ENCODE assay signal across 13 cellular contexts in genomic region chr18:48767090-48767670, GRCh38.
DNase-seq lines count a peak whose midpoint lies in the region; ATAC-seq and TF ChIP-seq lines count a peak whose summit lies in the region.
"Had no signal": no experiment of that assay in that cellular context is flagged by ENCODE, and none has a peak within 500 bp of the region (broad histone marks: within the 10 kb centered on the region; RNA-seq: fewer than 3 reads in every experiment).

No MANE protein-coding gene starts in this region.

- H3K27me3 ChIP-seq in cardiac muscle cell: no peaks in the 10 kb centered on the region
- H3K27me3 ChIP-seq in ovary: no peaks in the 10 kb centered on the region
- H3K27me3 ChIP-seq in suprapubic skin: no peaks in the 10 kb centered on the region

- TF ChIP-seq EP300 in ovary (IDR thresholded peaks at IDR 0.05) (no peak), suprapubic skin (IDR thresholded peaks at IDR 0.05) (no peak)

- TF ChIP-seq CTCF in cardiac muscle cell (IDR thresholded peaks at IDR 0.05; ENCODE audit: low read depth, low read length): no peak
- no peak for TF ChIP-seq CTCF in retinal pigment epithelial cell (conservative IDR thresholded peaks at IDR 0.05; ENCODE audit: low read depth, low read length)
- TF ChIP-seq CTCF in ovary (IDR thresholded peaks at IDR 0.05): no peak
- no peak for TF ChIP-seq CTCF in suprapubic skin (IDR thresholded peaks at IDR 0.05)

- H3K4me1 ChIP-seq in cardiac muscle cell (ENCODE audit: low read depth): peaks cover 11% of the 10 kb centered on the region
- H3K4me1 ChIP-seq in ovary (ENCODE audit: insufficient read depth): peaks cover 3% of the 10 kb centered on the region
- H3K4me1 ChIP-seq in suprapubic skin: peaks cover 11% of the 10 kb centered on the region

- H3K9me3 ChIP-seq in cardiac muscle cell (ENCODE audit: low read depth) (no peaks in the 10 kb centered on the region), ovary (no peaks in the 10 kb centered on the region), suprapubic skin (no peaks in the 10 kb centered on the region)
- H3K9me3 ChIP-seq: HAP-1 had no signal

- TF ChIP-seq POLR2A in ovary (IDR thresholded peaks at IDR 0.05) (no peak), suprapubic skin (IDR thresholded peaks at IDR 0.05) (no peak)

- ATAC-seq in GM18519 (IDR thresholded peaks at IDR 0.05; ENCODE audit: low FRiP score, unreplicated experiment): peak; percentile 35
- ATAC-seq: sciatic nerve had no signal

- intact Hi-C loops in ovary (cut with DNase I): no loop called here

- no peaks in the 10 kb centered on the region for H3K36me3 ChIP-seq in cardiac muscle cell
- no peaks in the 10 kb centered on the region for H3K36me3 ChIP-seq in ovary
- H3K36me3 ChIP-seq in suprapubic skin: peaks cover 16% of the 10 kb centered on the region
- H3K36me3 ChIP-seq: HAP-1 had no signal

- H3K27ac ChIP-seq in cardiac muscle cell (peak overlapping the region; percentile 88), ovary (no peak overlapping the region), suprapubic skin (no peak overlapping the region)

- H3K4me3 ChIP-seq in cardiac muscle cell: no peak overlapping the region
- no peak overlapping the region for H3K4me3 ChIP-seq in retinal pigment epithelial cell (ENCODE audit: low read length)
- H3K4me3 ChIP-seq in ovary: no peak overlapping the region
- H3K4me3 ChIP-seq in suprapubic skin: no peak overlapping the region
- H3K4me3 ChIP-seq: HAP-1 had no signal

- peak; percentile 46 for DNase-seq in NCI-H748 (lab: John Stamatoyannopoulos, UW; ENCODE audit: unreplicated experiment)
- peak; percentile 28 to 82 for DNase-seq in cardiac muscle cell (ENCODE audit: low read depth in 1 of 2, low spot score in 1 of 2)
- peak; percentile 76 for DNase-seq in retinal pigment epithelial cell (ENCODE audit: low read depth)
- no peak for DNase-seq in SIG-M5 treated with dmso at 0.1 percent for 504 hours (lab: John Stamatoyannopoulos, UW; ENCODE audit: unreplicated experiment)
- no peak for DNase-seq in AML-193 (lab: John Stamatoyannopoulos, UW)
- DNase-seq in ovary: no peak
- no peak for DNase-seq in suprapubic skin (ENCODE audit: low spot score in 2 of 2)
- DNase-seq: activated naive CD4-positive, alpha-beta T cell treated with Interleukin-2 at 50 U/mL for 16 hours; kidney glomerular epithelial cell; NCI-H187 had no signal

- WGBS in ovary, 3 donors: 47 to 59% (median 54%) methylated on average over 10 of the region's 10 CpGs
- 47% methylated on average over 10 of the region's 10 CpGs for WGBS in suprapubic skin

Comparison
In these comparisons a context has a peak if more than half of its experiments do, and no peak if none do; other contexts are left out.
1. DNase-seq: peak in NCI-H748 (single experiment), cardiac muscle cell (2 of 2) and retinal pigment epithelial cell (single experiment); none in SIG-M5 treated with dmso at 0.1 percent for 504 hours (single experiment), AML-193 (0 of 2), ovary (0 of 5) and suprapubic skin (0 of 2).